8 cellular contexts compared by ENCODE assay signal in the genomic region with DNA sequence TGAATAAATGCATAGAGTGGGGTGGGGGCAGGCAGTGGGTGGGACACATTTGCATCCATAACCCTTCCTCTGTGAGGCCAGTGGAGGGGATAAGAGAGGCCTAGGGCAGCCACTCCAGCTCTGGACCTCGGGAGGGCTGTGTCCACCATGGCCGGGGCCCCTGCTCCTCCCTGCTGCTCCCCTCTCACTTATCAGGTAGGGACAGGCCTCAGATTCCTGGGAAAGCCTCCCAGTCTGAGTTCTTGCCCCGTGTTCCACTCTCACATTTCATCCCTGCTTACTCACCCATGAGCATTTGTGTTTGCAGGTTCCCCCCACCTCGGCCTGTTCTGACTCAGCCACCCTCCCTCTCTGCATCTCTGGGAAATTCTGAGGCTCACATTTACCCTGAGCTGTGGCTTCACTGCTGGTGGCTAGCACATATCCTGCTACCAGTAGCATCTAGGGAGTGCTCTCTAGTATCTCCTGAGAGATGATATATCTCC.
DNase-seq lines count a peak whose midpoint lies in the region; ATAC-seq and TF ChIP-seq lines count a peak whose summit lies in the region.

No MANE protein-coding gene starts in this region.

- ATAC-seq in GM21360 (IDR thresholded peaks at IDR 0.05; ENCODE audit: unreplicated experiment) (peak; percentile 50), HG03521 (IDR thresholded peaks at IDR 0.05; ENCODE audit: unreplicated experiment) (peak; percentile 27)

- no peak for TF ChIP-seq CTCF in brain microvascular endothelial cell (IDR thresholded peaks at IDR 0.05; ENCODE audit: low read depth, low read length, missing control alignments)

- peak overlapping the region; percentile 39 for H3K27ac ChIP-seq in brain microvascular endothelial cell

- H3K36me3 ChIP-seq in brain microvascular endothelial cell (replicated peaks): no peaks in the 10 kb centered on the region

- H3K4me3 ChIP-seq in brain microvascular endothelial cell (ENCODE audit: low read depth, low read length): no peak overlapping the region

- no peaks in the 10 kb centered on the region for H3K27me3 ChIP-seq in brain microvascular endothelial cell (replicated peaks)

- DNase-seq in ELF-1 (ENCODE audit: low read depth, low spot score) (peak; percentile 7), brain microvascular endothelial cell (peak; percentile 81), SKM-1 (lab: John Stamatoyannopoulos, UW; ENCODE audit: unreplicated experiment) (no peak), NCI-H526 (lab: John Stamatoyannopoulos, UW) (no peak), UCSD-AML1 (lab: John Stamatoyannopoulos, UW; ENCODE audit: unreplicated experiment) (no peak)
- peak; percentile 40 to 44 for DNase-seq in stimulated activated CD8-positive, alpha-beta memory T cell treated with anti-CD3 and anti-CD28 coated beads, Interleukin-15, amount 100 ng/mL, for 48 hours (ENCODE audit: low read depth in 2 of 2)

- in situ Hi-C loops in brain microvascular endothelial cell (cut with HindIII; ENCODE audit: low pct_ligation_motif_present, low sequenced_read_pairs): no loop called here

Comparison
In these comparisons a context has a peak if more than half of its experiments do, and no peak if none do; other contexts are left out.
1. DNase-seq: peak in ELF-1 (single experiment), brain microvascular endothelial cell (single experiment) and stimulated activated CD8-positive, alpha-beta memory T cell treated with anti-CD3 and anti-CD28 coated beads, Interleukin-15, amount 100 ng/mL, for 48 hours (2 of 2); none in SKM-1 (single experiment), NCI-H526 (0 of 2) and UCSD-AML1 (single experiment).